13 cellular contexts compared by ENCODE assay signal in genomic region chr3:18124501-18124900, GRCh38.
A peak's percentile ranks its signal among the peaks of the same experiment; 100 is the strongest.
DNase-seq lines count a peak whose midpoint lies in the region; ATAC-seq, FAIRE-seq and TF ChIP-seq lines count a peak whose summit lies in the region.
"Had no signal": no experiment of that assay in that cellular context is flagged by ENCODE, and none has a peak within 500 bp of the region (broad histone marks: within the 10 kb centered on the region; RNA-seq: fewer than 3 reads in every experiment).

No MANE protein-coding gene starts in this region.

- no peaks in the 10 kb centered on the region for H3K36me3 ChIP-seq in HEK293 (ENCODE audit: control insufficient read depth in 2 of 2, insufficient read depth in 1 of 2, low read length in 2 of 2)
- H3K36me3 ChIP-seq in smooth muscle cell (ENCODE audit: low read depth): no peaks in the 10 kb centered on the region
- H3K36me3 ChIP-seq: cardiac muscle cell had no signal

- H3K4me1 ChIP-seq in HEK293 (ENCODE audit: control insufficient read depth, insufficient read depth, low read length): peaks cover 4% of the 10 kb centered on the region
- H3K4me1 ChIP-seq in smooth muscle cell (ENCODE audit: low read depth): no peaks in the 10 kb centered on the region

- H3K9ac ChIP-seq in smooth muscle cell (ENCODE audit: low read depth): no peak overlapping the region

- POLR2A ChIA-PET in HEK293 (lab: Yijun Ruan, JAX): no interaction called here

- DNase-seq in AG08396 (ENCODE audit: low spot score) (peak; percentile 17), RCC 7860 (ENCODE audit: low spot score) (peak; percentile 72), fibroblast of peridontal ligament (ENCODE audit: extremely low read depth) (peak; percentile 85), smooth muscle cell (lab: John Stamatoyannopoulos, UW; ENCODE audit: unreplicated experiment) (no peak)
- DNase-seq in stimulated activated CD4-positive, alpha-beta T cell treated with anti-CD3 and anti-CD28 coated beads, Interleukin-15, amount 100 ng/mL, for 24 hours: no peak
- DNase-seq: activated CD8-positive, alpha-beta memory T cell treated with anti-CD3 and anti-CD28 coated beads, Interleukin-2, amount 50 U/mL, for 4 hours; glutamatergic neuron; retina; T-cell had no signal

- H3K9me3 ChIP-seq in HEK293 (ENCODE audit: control insufficient read depth, insufficient read depth, low read depth, low read length) (no peaks in the 10 kb centered on the region), smooth muscle cell (replicated peaks; ENCODE audit: low read depth) (no peaks in the 10 kb centered on the region)

- no peak overlapping the region for H3K4me2 ChIP-seq in smooth muscle cell

- H3F3A ChIP-seq in smooth muscle cell (ENCODE audit: low read depth): no peaks in the 10 kb centered on the region

- no peaks in the 10 kb centered on the region for H3K79me2 ChIP-seq in smooth muscle cell (ENCODE audit: low read depth)

- no peaks in the 10 kb centered on the region for H3K27me3 ChIP-seq in smooth muscle cell (ENCODE audit: low read depth)
- H3K27me3 ChIP-seq: cardiac muscle cell had no signal

- no peaks in the 10 kb centered on the region for H4K20me1 ChIP-seq in smooth muscle cell (ENCODE audit: low read depth)

- H2AFZ ChIP-seq in smooth muscle cell (ENCODE audit: low read depth): no peak overlapping the region

- CTCF ChIA-PET in HEK293 (lab: Yijun Ruan, JAX): interaction anchor here (0.7 to 0.8 kb wide), 2 partner anchors 171 to 230 kb away, joined by 3 read pairs; no protein-coding TSS in a partner anchor

- TF ChIP-seq CTCF in HEK293 (tag by site-specific recombination; IDR thresholded peaks at IDR 0.05) (no peak), smooth muscle cell (IDR thresholded peaks at IDR 0.05; ENCODE audit: borderline replicate concordance, insufficient read depth, poor library complexity, severe bottlenecking) (no peak)

- H3K27ac ChIP-seq in HEK293 (ENCODE audit: extremely low read depth, low read depth, low read length) (no peak overlapping the region), smooth muscle cell (ENCODE audit: low read depth) (no peak overlapping the region)
- H3K27ac ChIP-seq: cardiac muscle cell had no signal

- no peak for ATAC-seq in HG02678 (IDR thresholded peaks at IDR 0.05; ENCODE audit: unreplicated experiment)
- ATAC-seq in HG03432 (IDR thresholded peaks at IDR 0.05; ENCODE audit: unreplicated experiment): no peak
- ATAC-seq: T-cell had no signal

- H3K4me3 ChIP-seq in HEK293 (ENCODE audit: low read depth, low read length) (no peak overlapping the region), smooth muscle cell (no peak overlapping the region)
- H3K4me3 ChIP-seq: cardiac muscle cell had no signal

- 53% methylated on average over 5 of the region's 5 CpGs for WGBS in smooth muscle cell (ENCODE audit: low lambda C conversion rate)

- FAIRE-seq in RCC 7860 (lab: Jason Lieb, UNC): peak; percentile 79

TF ChIP-seq in HEK293, 187 proteins besides CTCF, POLR2A, EP300 and RAD21 (continues in another document):
- TF ChIP-seq HOXC10 (CRISPR knock-in tag; IDR thresholded peaks at IDR 0.05): no peak
- TF ChIP-seq ZNF398 (tag by site-specific recombination; IDR thresholded peaks at IDR 0.05): no peak
- TF ChIP-seq MEIS1 (CRISPR knock-in tag; IDR thresholded peaks at IDR 0.05; ENCODE audit: borderline replicate concordance): no peak
- TF ChIP-seq ZNF776 (tag by site-specific recombination; IDR thresholded peaks at IDR 0.05; ENCODE audit: borderline replicate concordance): no peak
- peak; percentile 59 for TF ChIP-seq FEZF1 (tag by site-specific recombination; IDR thresholded peaks at IDR 0.05)
- no peak for TF ChIP-seq HOXD13 (CRISPR knock-in tag; IDR thresholded peaks at IDR 0.05; ENCODE audit: borderline replicate concordance)
- TF ChIP-seq ZNF792 (tag by site-specific recombination; IDR thresholded peaks at IDR 0.05): no peak
- TF ChIP-seq ZNF175 (tag by site-specific recombination; IDR thresholded peaks at IDR 0.05): no peak
- no peak for TF ChIP-seq GLI4 (tag by site-specific recombination; IDR thresholded peaks at IDR 0.05)
- no peak for TF ChIP-seq WT1 (tag by site-specific recombination; IDR thresholded peaks at IDR 0.05)
- no peak for TF ChIP-seq ZNF157 (tag by site-specific recombination; IDR thresholded peaks at IDR 0.05)
- no peak for TF ChIP-seq ZNF48 (tag by site-specific recombination; IDR thresholded peaks at IDR 0.05)
- peak; percentile 60; the same call in 1 of the 2 replicates for TF ChIP-seq ZNF10 (tag by site-specific recombination; IDR thresholded peaks at IDR 0.05)
- TF ChIP-seq SETDB1 (IDR thresholded peaks at IDR 0.05; ENCODE audit: insufficient read length, low read length): peak; percentile 18
- 0 out of 2 replicates have a peak, but pooled peaks have one; percentile 13 for TF ChIP-seq ZNF629 (tag by site-specific recombination; IDR thresholded peaks at IDR 0.05)
- no peak for TF ChIP-seq ZSCAN5A (tag by site-specific recombination; IDR thresholded peaks at IDR 0.05)
- no peak for TF ChIP-seq ZSCAN4 (tag by site-specific recombination; IDR thresholded peaks at IDR 0.05)
- TF ChIP-seq KLF10 (tag by site-specific recombination; IDR thresholded peaks at IDR 0.05): no peak
- no peak for TF ChIP-seq ZNF211 (tag by site-specific recombination; IDR thresholded peaks at IDR 0.05; ENCODE audit: low read depth)
- no peak for TF ChIP-seq ZNF623 (tag by site-specific recombination; IDR thresholded peaks at IDR 0.05)
- TF ChIP-seq ZNF626 (tag by site-specific recombination; IDR thresholded peaks at IDR 0.05): no peak
- no peak for TF ChIP-seq ZNF174 (tag by site-specific recombination; IDR thresholded peaks at IDR 0.05)
- TF ChIP-seq ZNF585B (tag by site-specific recombination; IDR thresholded peaks at IDR 0.05): no peak
- no peak for TF ChIP-seq ZNF501 (tag by site-specific recombination; IDR thresholded peaks at IDR 0.05)
- TF ChIP-seq SALL2 (tag by site-specific recombination; IDR thresholded peaks at IDR 0.05; ENCODE audit: borderline replicate concordance): no peak
- TF ChIP-seq ZNF660 (tag by site-specific recombination; IDR thresholded peaks at IDR 0.05): no peak
- TF ChIP-seq SP7 (tag by site-specific recombination; IDR thresholded peaks at IDR 0.05): peak; percentile 55
- TF ChIP-seq ZNF133 (tag by site-specific recombination; IDR thresholded peaks at IDR 0.05): no peak
- TF ChIP-seq ZNF791 (tag by site-specific recombination; IDR thresholded peaks at IDR 0.05): no peak
- no peak for TF ChIP-seq ZFP3 (tag by site-specific recombination; IDR thresholded peaks at IDR 0.05; ENCODE audit: low read depth)
- no peak for TF ChIP-seq GLIS1 (tag by site-specific recombination; IDR thresholded peaks at IDR 0.05)
- no peak for TF ChIP-seq ZBTB6 (tag by site-specific recombination; IDR thresholded peaks at IDR 0.05)
- no peak for TF ChIP-seq KLF1 (tag by site-specific recombination; IDR thresholded peaks at IDR 0.05)
- TF ChIP-seq ZXDB (tag by site-specific recombination; IDR thresholded peaks at IDR 0.05): 0 out of 2 replicates have a peak, but pooled peaks have one; percentile 38

Comparison
In these comparisons a context has a peak if more than half of its experiments do, and no peak if none do; other contexts are left out.
1. DNase-seq: peak in AG08396 (single experiment), RCC 7860 (single experiment) and fibroblast of peridontal ligament (single experiment); none in smooth muscle cell (single experiment) and stimulated activated CD4-positive, alpha-beta T cell treated with anti-CD3 and anti-CD28 coated beads, Interleukin-15, amount 100 ng/mL, for 24 hours (single experiment).